ENCODE assay signal across 9 cellular contexts in the genomic region with DNA sequence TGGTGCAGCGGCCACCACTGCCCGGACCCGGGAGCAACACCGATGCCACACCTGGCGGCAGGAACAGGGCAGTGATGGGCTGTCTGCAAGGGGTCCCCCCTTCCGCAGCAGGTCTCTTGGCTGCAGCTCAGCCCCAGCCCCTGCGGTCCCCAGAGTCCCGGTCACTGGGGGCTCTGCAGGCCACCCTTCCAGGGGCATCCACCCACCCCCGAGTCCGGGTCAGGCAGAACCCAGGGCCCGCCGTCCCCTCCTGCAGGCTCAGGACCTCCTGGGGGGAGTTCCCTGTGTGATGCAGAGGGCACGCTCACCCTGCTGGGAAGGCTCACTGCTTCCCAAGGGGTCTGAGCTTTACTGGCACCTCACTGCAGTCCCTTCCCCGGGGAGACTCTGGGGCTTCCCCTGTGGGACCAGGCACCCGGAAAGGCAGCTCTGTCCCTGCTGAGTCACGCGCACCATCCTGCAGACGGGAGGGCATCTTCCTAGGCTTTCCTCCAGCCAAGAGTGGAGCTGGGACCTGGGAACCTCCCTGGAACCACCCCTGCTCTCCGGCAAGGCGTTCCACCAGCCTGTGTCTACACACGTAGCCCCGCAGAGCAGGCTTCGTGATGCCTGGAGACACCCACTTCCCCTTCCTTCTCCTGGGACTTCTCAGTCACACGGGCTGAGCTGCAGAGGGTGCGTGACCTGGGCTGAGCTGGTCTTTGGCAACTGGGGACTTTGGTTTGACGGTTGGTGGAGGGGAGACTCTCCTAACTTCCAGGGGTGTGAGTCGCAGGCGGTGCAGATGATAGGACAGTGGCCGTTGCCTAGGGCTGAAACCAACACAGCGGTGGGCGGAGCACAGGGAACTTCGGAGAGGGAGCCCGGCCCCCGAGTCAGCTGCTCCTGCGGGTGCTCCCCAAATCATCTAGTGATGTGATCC. TPM values are rescaled to one million over a fixed set of nuclear protein-coding genes. Genes with fewer than 3 reads are reported as not detected.
DNase-seq lines count a peak whose midpoint lies in the region; ATAC-seq and TF ChIP-seq lines count a peak whose summit lies in the region.
"Had no signal": no experiment of that assay in that cellular context is flagged by ENCODE, and none has a peak within 500 bp of the region (broad histone marks: within the 10 kb centered on the region; RNA-seq: fewer than 3 reads in every experiment).

No MANE protein-coding gene starts in this region.

- in situ Hi-C loops in mammary epithelial cell (cut with MboI; ENCODE audit: low sequenced_read_pairs in 2 of 2): no loop called here

- no peaks in the 10 kb centered on the region for H3K79me2 ChIP-seq in mammary epithelial cell (ENCODE audit: insufficient read depth, low read length)
- H3K79me2 ChIP-seq in neural progenitor cell (ENCODE audit: low read depth): no peaks in the 10 kb centered on the region
- no peaks in the 10 kb centered on the region for H3K79me2 ChIP-seq in OCI-LY7 (ENCODE audit: insufficient read depth, low read depth, low read length)

- intact Hi-C loops in Right ventricle myocardium superior (cut with DNase I) (no loop called here), mammary epithelial cell (cut with micrococcal nuclease) (no loop called here), OCI-LY7 (cut with micrococcal nuclease; ENCODE audit: unreplicated experiment) (no loop called here)

- H3K9me3 ChIP-seq in right atrium auricular region: no peaks in the 10 kb centered on the region
- no peaks in the 10 kb centered on the region for H3K9me3 ChIP-seq in mammary epithelial cell (replicated peaks; ENCODE audit: insufficient read depth, low read length)
- H3K9me3 ChIP-seq in neural progenitor cell (ENCODE audit: low read depth): no peaks in the 10 kb centered on the region
- H3K9me3 ChIP-seq in OCI-LY7 (ENCODE audit: low read length): no peaks in the 10 kb centered on the region
- H3K9me3 ChIP-seq: adrenal gland had no signal

- H3K36me3 ChIP-seq in right atrium auricular region (no peaks in the 10 kb centered on the region), mammary epithelial cell (ENCODE audit: insufficient read depth, low read length) (no peaks in the 10 kb centered on the region), neural progenitor cell (no peaks in the 10 kb centered on the region), OCI-LY7 (ENCODE audit: insufficient read depth, low read length) (no peaks in the 10 kb centered on the region)
- H3K36me3 ChIP-seq: adrenal gland had no signal

- peaks cover 18% of the 10 kb centered on the region for H3K4me1 Mint-ChIP-seq in neural progenitor cell

- peak overlapping the region; percentile 71 for H3K4me2 ChIP-seq in mammary epithelial cell (ENCODE audit: insufficient read depth, low read depth, low read length)
- no peak overlapping the region for H3K4me2 ChIP-seq in neural progenitor cell
- H3K4me2 ChIP-seq in OCI-LY7 (ENCODE audit: low read length): no peak overlapping the region

- dilution Hi-C loops in mammary epithelial cell (cut with HindIII; ENCODE audit: low sequenced_read_pairs): no loop called here

- H3K9ac ChIP-seq in mammary epithelial cell (ENCODE audit: insufficient read depth, low read length) (no peak overlapping the region), neural progenitor cell (no peak overlapping the region)

- no peaks in the 10 kb centered on the region for H3K27me3 ChIP-seq in right atrium auricular region
- H3K27me3 ChIP-seq in mammary epithelial cell (ENCODE audit: insufficient read depth, low read length): no peaks in the 10 kb centered on the region
- peaks cover 7% of the 10 kb centered on the region for H3K27me3 ChIP-seq in neural progenitor cell
- H3K27me3 ChIP-seq: adrenal gland had no signal

- CTCF ChIA-PET in mammary epithelial cell (lab: Charles Lee; ENCODE audit: low non-redundant PET) (interaction anchor here (0.8 kb wide), 1 partner anchor 124 kb away, joined by 4 read pairs; no protein-coding TSS in a partner anchor), OCI-LY7 (lab: Charles Lee; ENCODE audit: unreplicated experiment) (no interaction called here)

- ATAC-seq in Right ventricle myocardium superior (ENCODE audit: poor library complexity): peak; percentile 19
- ATAC-seq in GM21576 (IDR thresholded peaks at IDR 0.05; ENCODE audit: unreplicated experiment): no peak

- POLR2A ChIA-PET in OCI-LY7 (lab: Charles Lee): no interaction called here

- H3K27ac ChIP-seq in right atrium auricular region (no peak overlapping the region), mammary epithelial cell (ENCODE audit: insufficient read depth, low read depth, low read length) (no peak overlapping the region), neural progenitor cell (no peak overlapping the region), OCI-LY7 (ENCODE audit: low read depth, low read length, poor library complexity, severe bottlenecking) (no peak overlapping the region)
- H3K27ac ChIP-seq: adrenal gland had no signal

- H2AFZ ChIP-seq in mammary epithelial cell (ENCODE audit: low read depth, low read length) (peak overlapping the region; percentile 73), neural progenitor cell (replicated peaks) (peak overlapping the region; percentile 55), OCI-LY7 (ENCODE audit: low read length) (no peak overlapping the region)

- peaks cover 14% of the 10 kb centered on the region for H3F3A ChIP-seq in neural progenitor cell (ENCODE audit: low read depth)

- BruUV-seq in mammary epithelial cell (replicated peaks; lab: Mats Ljungman, UMichigan) (no TSS peak), OCI-LY7 (replicated peaks; lab: Mats Ljungman, UMichigan) (no TSS peak)

- H3K9me2 ChIP-seq in OCI-LY7 (ENCODE audit: insufficient read depth, low read length): no peaks in the 10 kb centered on the region

- no peaks in the 10 kb centered on the region for H4K20me1 ChIP-seq in mammary epithelial cell (ENCODE audit: insufficient read depth, low read length)
- H4K20me1 ChIP-seq in neural progenitor cell (ENCODE audit: low read depth): no peaks in the 10 kb centered on the region
- H4K20me1 ChIP-seq in OCI-LY7 (ENCODE audit: insufficient read depth, low read length): no peaks in the 10 kb centered on the region

- H3K27me3 Mint-ChIP-seq in neural progenitor cell (ENCODE audit: insufficient read depth, low read depth): peaks cover 10% of the 10 kb centered on the region

- WGBS in mammary epithelial cell (ENCODE audit: low coverage, missing lambda C conversion rate): 53% methylated on average over 27 of the region's 35 CpGs

- H3K4me1 ChIP-seq in right atrium auricular region (peaks cover 0 to 26% of the 10 kb centered on the region in 2 donors), mammary epithelial cell (ENCODE audit: insufficient read depth, low read length) (peaks cover 11% of the 10 kb centered on the region), neural progenitor cell (peaks cover 8% of the 10 kb centered on the region), OCI-LY7 (ENCODE audit: insufficient read depth, low read length, poor library complexity, severe bottlenecking) (no peaks in the 10 kb centered on the region)
- H3K4me1 ChIP-seq: adrenal gland had no signal

- H3K4me3 Mint-ChIP-seq in neural progenitor cell: no peak overlapping the region

- peak overlapping the region in 1 of 2 donors; percentile 1 for H3K4me3 ChIP-seq in right atrium auricular region
- peak overlapping the region in 2 of 3 experiments; percentile 17 to 31 for H3K4me3 ChIP-seq in mammary epithelial cell (replicated peaks in 1 of 3; ENCODE audit: insufficient read depth in 1 of 3, low read depth in 2 of 3, low read length in 3 of 3)
- no peak overlapping the region for H3K4me3 ChIP-seq in neural progenitor cell
- no peak overlapping the region for H3K4me3 ChIP-seq in OCI-LY7 (ENCODE audit: low read depth, low read length, poor library complexity, severe bottlenecking)
- H3K4me3 ChIP-seq: adrenal gland had no signal

- DNase-seq in Right ventricle myocardium superior (no peak), right atrium auricular region (ENCODE audit: low spot score) (no peak), NCI-H69 (lab: John Stamatoyannopoulos, UW) (peak; percentile 79), mammary epithelial cell (peak; percentile 55), neural progenitor cell (ENCODE audit: low spot score) (no peak), GM19238 (ENCODE audit: insufficient read length, low spot score) (no peak), OCI-LY7 (ENCODE audit: low spot score) (no peak)

- H3K27ac Mint-ChIP-seq in neural progenitor cell: peak overlapping the region; percentile 31

- no peaks in the 10 kb centered on the region for H3K36me3 Mint-ChIP-seq in neural progenitor cell

- no peaks in the 10 kb centered on the region for H3K9me3 Mint-ChIP-seq in neural progenitor cell

- TF ChIP-seq CTCF in right atrium auricular region (IDR thresholded peaks at IDR 0.05) (no peak), mammary epithelial cell (conservative IDR thresholded peaks at IDR 0.05 in 1 of 2, IDR thresholded peaks at IDR 0.05 in 1 of 2; ENCODE audit: extremely low read depth in 1 of 2, insufficient read depth in 1 of 2, low read depth in 1 of 2, low read length in 2 of 2) (no peak), neural progenitor cell (IDR thresholded peaks at IDR 0.05) (no peak), OCI-LY7 (conservative IDR thresholded peaks at IDR 0.05; ENCODE audit: low read length) (no peak)

RNA-seq across cellular contexts. Expression of gene SLC25A10, which starts 23.4 kb away (rescaled TPM):
- total RNA-seq in Right ventricle myocardium superior (7.0 TPM), right atrium auricular region (10 to 100 TPM in 1 of 2 donors, 1 to 10 TPM in 1; 6.6 to 18.2 TPM), mammary epithelial cell (10 to 100 TPM; 13.0 to 19.1 TPM), neural progenitor cell (ENCODE audit: low replicate concordance) (9.1 and 29.3 TPM in 2 replicates), OCI-LY7 (2022) (41.3 and 45.6 TPM in 2 replicates)
- 32.2 TPM for polyA plus RNA-seq in mammary epithelial cell
- 58.7 TPM for polyA minus RNA-seq in mammary epithelial cell
- total RNA-seq in OCI-LY7 (2014; rRNA removed; shearing (Covaris generic)): 46.3 and 46.9 TPM in 2 replicates

RNA-seq across cellular contexts. Expression of gene MRPL12, which starts 32.3 kb away (rescaled TPM):
- 173 TPM for total RNA-seq in Right ventricle myocardium superior
- total RNA-seq in right atrium auricular region: 100 to 1,000 TPM in 1 of 2 donors, 10 to 100 TPM in 1; 87.9 to 127 TPM
- total RNA-seq in mammary epithelial cell: 100 to 1,000 TPM in 1 of 2 donors, 10 to 100 TPM in 1; 13.2 to 104 TPM
- polyA plus RNA-seq in mammary epithelial cell: 129 TPM
- 49.1 TPM for polyA minus RNA-seq in mammary epithelial cell
- total RNA-seq in neural progenitor cell (ENCODE audit: low replicate concordance): 13.2 and 30.9 TPM in 2 replicates
- 49.8 and 67.2 TPM in 2 replicates for total RNA-seq in OCI-LY7 (2014; rRNA removed; shearing (Covaris generic))
- total RNA-seq in OCI-LY7 (2022): 143 and 189 TPM in 2 replicates

RNA-seq across cellular contexts. Expression of gene HGS, which starts 51.6 kb away (rescaled TPM):
- total RNA-seq in Right ventricle myocardium superior (34.5 TPM), right atrium auricular region (10 to 100 TPM; 33.7 to 59.5 TPM), mammary epithelial cell (100 to 1,000 TPM in 1 of 2 donors, 10 to 100 TPM in 1; 88.0 to 140 TPM), neural progenitor cell (ENCODE audit: low replicate concordance) (46.2 and 79.3 TPM in 2 replicates), OCI-LY7 (2022) (175 and 219 TPM in 2 replicates)
- 72.7 TPM for polyA plus RNA-seq in mammary epithelial cell
- polyA minus RNA-seq in mammary epithelial cell: 137 TPM
- 120 and 162 TPM in 2 replicates for total RNA-seq in OCI-LY7 (2014; rRNA removed; shearing (Covaris generic))

RNA-seq across cellular contexts. Expression of gene ARL16, which starts 51.8 kb away (rescaled TPM):
- 11.9 TPM for total RNA-seq in Right ventricle myocardium superior
- total RNA-seq in right atrium auricular region: 10 to 100 TPM; 20.3 to 22.2 TPM
- total RNA-seq in mammary epithelial cell: 10 to 100 TPM; 19.5 to 27.7 TPM
- 38.1 TPM for polyA plus RNA-seq in mammary epithelial cell
- 46.6 TPM for polyA minus RNA-seq in mammary epithelial cell
- 31.2 and 40.3 TPM in 2 replicates for total RNA-seq in neural progenitor cell (ENCODE audit: low replicate concordance)
- total RNA-seq in OCI-LY7 (2014; rRNA removed; shearing (Covaris generic)): 86.1 and 86.4 TPM in 2 replicates
- total RNA-seq in OCI-LY7 (2022): 49.8 and 52.2 TPM in 2 replicates

Comparison
In these comparisons a context has a peak if more than half of its experiments do, and no peak if none do; other contexts are left out.
1. DNase-seq: peak in NCI-H69 (single experiment) and mammary epithelial cell (single experiment); none in Right ventricle myocardium superior (single experiment), right atrium auricular region (single experiment), neural progenitor cell (single experiment), GM19238 (single experiment) and OCI-LY7 (single experiment).
2. H3K4me3 ChIP-seq: peak in mammary epithelial cell (2 of 3); none in neural progenitor cell (single experiment) and OCI-LY7 (single experiment).